14 cellular contexts compared by ENCODE assay signal in genomic region chr4:38021751-38022150, GRCh38.
DNase-seq lines count a peak whose midpoint lies in the region; ATAC-seq and TF ChIP-seq lines count a peak whose summit lies in the region.
"Had no signal": no experiment of that assay in that cellular context is flagged by ENCODE, and none has a peak within 500 bp of the region (broad histone marks: within the 10 kb centered on the region; RNA-seq: fewer than 3 reads in every experiment).

No MANE protein-coding gene starts in this region.

- no peak for TF ChIP-seq EP300 in gastroesophageal sphincter (IDR thresholded peaks at IDR 0.05)

- TF ChIP-seq CTCF in gastroesophageal sphincter (IDR thresholded peaks at IDR 0.05) = no peak
- TF ChIP-seq CTCF in nephron (IDR thresholded peaks at IDR 0.05; ENCODE audit: unreplicated experiment in 3 of 3) = no peak
- TF ChIP-seq CTCF in GM13976 (IDR thresholded peaks at IDR 0.05; ENCODE audit: borderline replicate concordance, control extremely low read depth, extremely low read depth, insufficient read depth, missing control alignments) = no peak

- H3K36me3 ChIP-seq in gastroesophageal sphincter = peaks cover 0 to 30% of the 10 kb centered on the region in 2 donors
- H3K36me3 ChIP-seq in stomach smooth muscle (ENCODE audit: control insufficient read depth in 2 of 2, insufficient read depth in 2 of 2, low read length in 2 of 2) = peaks cover 10 to 13% of the 10 kb centered on the region in 2 donors

- 77 to 100% methylated on average over 1 to 3 of the region's 3 CpGs for WGBS in gastroesophageal sphincter (ENCODE audit: low coverage in 1 of 2), 2 donors

- H3K27ac ChIP-seq in gastroesophageal sphincter (peak overlapping the region in 3 of 4 donors; percentile 69 to 77 (median 74)), stomach smooth muscle (ENCODE audit: low read length) (peak overlapping the region; percentile 90)

- H3K9ac ChIP-seq in stomach smooth muscle (ENCODE audit: low read length in 2 of 2) = no peak overlapping the region

- peaks cover 0 to 48% (median 0%) of the 10 kb centered on the region in 3 donors for H3K4me1 ChIP-seq in gastroesophageal sphincter
- H3K4me1 ChIP-seq in stomach smooth muscle (ENCODE audit: control insufficient read depth, insufficient read depth, low read length) = peaks cover 30% of the 10 kb centered on the region
- H3K4me1 ChIP-seq: HAP-1 had no signal

- H3K27ac Mint-ChIP-seq in T-helper 17 cell (peak overlapping the region; percentile 14), nephron (peak overlapping the region in 2 of 3 experiments; percentile 8 to 40)
- H3K27ac Mint-ChIP-seq: B cell had no signal

- H3K4me3 Mint-ChIP-seq in T-helper 17 cell (no peak overlapping the region), nephron (no peak overlapping the region)
- H3K4me3 Mint-ChIP-seq: B cell; CD4-positive, alpha-beta memory T cell had no signal

- TF ChIP-seq POLR2A in gastroesophageal sphincter (IDR thresholded peaks at IDR 0.05) = no peak

- no peak for DNase-seq in T-helper 17 cell
- no peak for DNase-seq in SW480 (ENCODE audit: low spot score)
- DNase-seq in G401 (ENCODE audit: low spot score) = no peak
- no peak for DNase-seq in ACHN
- DNase-seq in GM13976 (ENCODE audit: low spot score) = no peak
- DNase-seq: C1 segment of cervical spinal cord; CD4-positive, alpha-beta memory T cell; DMS79 had no signal

- ATAC-seq in T-helper 17 cell (no peak), gastroesophageal sphincter (no peak)
- ATAC-seq: HepG2 had no signal

- in situ Hi-C loops in G401 (cut with HindIII; ENCODE audit: low sequenced_read_pairs) (no loop called here), ACHN (cut with HindIII; ENCODE audit: low pct_ligation_motif_present, low pct_unique_long_range_greater_than_20kb, low sequenced_read_pairs) (no loop called here), GM13976 (cut with MboI; ENCODE audit: low sequenced_read_pairs, unreplicated experiment) (no loop called here)

- H3K36me3 Mint-ChIP-seq in T-helper 17 cell (ENCODE audit: low read depth) = peaks cover 5% of the 10 kb centered on the region
- peaks cover 54% of the 10 kb centered on the region for H3K36me3 Mint-ChIP-seq in nephron (ENCODE audit: low read depth)

- peaks cover 7% of the 10 kb centered on the region for H3K9me3 Mint-ChIP-seq in nephron

- H3K4me3 ChIP-seq in gastroesophageal sphincter (no peak overlapping the region), stomach smooth muscle (ENCODE audit: low read length in 2 of 2) (no peak overlapping the region)
- H3K4me3 ChIP-seq: HAP-1 had no signal

- H3K9me3 ChIP-seq in T-helper 17 cell (ENCODE audit: control insufficient read depth, low read length, poor library complexity, severe bottlenecking) (no peaks in the 10 kb centered on the region), gastroesophageal sphincter (no peaks in the 10 kb centered on the region), stomach smooth muscle (ENCODE audit: control insufficient read depth in 2 of 2, low read length in 2 of 2) (no peaks in the 10 kb centered on the region)
- H3K9me3 ChIP-seq: HAP-1 had no signal

- H3K27me3 ChIP-seq in gastroesophageal sphincter = no peaks in the 10 kb centered on the region
- H3K27me3 ChIP-seq in stomach smooth muscle (ENCODE audit: control insufficient read depth in 1 of 2, insufficient read depth in 2 of 2, low read length in 2 of 2) = no peaks in the 10 kb centered on the region

- H3K27me3 Mint-ChIP-seq in T-helper 17 cell (no peaks in the 10 kb centered on the region), nephron (ENCODE audit: low read depth) (peaks cover 8% of the 10 kb centered on the region)
- H3K27me3 Mint-ChIP-seq: B cell; CD4-positive, alpha-beta memory T cell had no signal

- H3K4me1 Mint-ChIP-seq in T-helper 17 cell (peaks cover 12% of the 10 kb centered on the region), nephron (peaks cover 17% of the 10 kb centered on the region)
